In the genomic region with DNA sequence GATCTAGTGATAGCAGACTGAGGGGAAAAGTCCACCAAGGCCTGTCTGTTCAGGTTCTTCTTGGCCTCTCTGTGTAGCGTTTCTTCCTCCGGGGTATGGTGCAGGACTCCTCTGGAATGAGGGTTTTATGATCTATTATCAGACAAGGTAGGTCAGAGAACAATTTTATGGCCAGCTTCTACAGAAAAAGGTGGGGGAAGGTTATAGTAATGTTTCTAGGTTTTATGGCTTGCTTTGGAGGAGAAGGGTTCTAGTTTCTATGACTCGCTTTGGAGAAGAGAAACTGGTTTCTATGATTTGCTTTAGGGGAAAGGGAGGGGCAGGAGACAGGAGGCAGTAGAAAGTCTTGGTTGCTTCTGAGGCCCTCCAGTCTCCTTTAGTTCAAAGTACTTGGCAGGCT, we compare ENCODE assay signal across 12 cellular contexts.
DNase-seq lines count a peak whose midpoint lies in the region; ATAC-seq and TF ChIP-seq lines count a peak whose summit lies in the region.
"Had no signal": no experiment of that assay in that cellular context is flagged by ENCODE, and none has a peak within 500 bp of the region (broad histone marks: within the 10 kb centered on the region; RNA-seq: fewer than 3 reads in every experiment).

No MANE protein-coding gene starts in this region.

- no peak overlapping the region for H3K27ac ChIP-seq in neural progenitor cell
- H3K27ac ChIP-seq: C4-2B, lower lobe of right lung, SJSA1 had no signal

- ATAC-seq in GM18868 (IDR thresholded peaks at IDR 0.05; ENCODE audit: unreplicated experiment) = peak; percentile 85
- peak; percentile 83 for ATAC-seq in GM21528 (IDR thresholded peaks at IDR 0.05; ENCODE audit: low FRiP score, unreplicated experiment)
- ATAC-seq in HG03342 (IDR thresholded peaks at IDR 0.05; ENCODE audit: unreplicated experiment) = peak; percentile 85
- ATAC-seq: lower lobe of right lung had no signal

- H3K9ac ChIP-seq in neural progenitor cell = no peak overlapping the region

- H3F3A ChIP-seq in neural progenitor cell (ENCODE audit: low read depth) = peaks cover 2% of the 10 kb centered on the region

- no peak overlapping the region for H3K4me3 Mint-ChIP-seq in neural progenitor cell
- H3K4me3 Mint-ChIP-seq: activated naive CD8-positive, alpha-beta T cell treated with anti-CD3 and anti-CD28 coated beads, Interleukin-2, amount 10 ng/mL, durations not matched to agents 7 days and 5 days had no signal

- TF ChIP-seq CTCF in neural progenitor cell (IDR thresholded peaks at IDR 0.05) = no peak

- no peaks in the 10 kb centered on the region for H4K20me1 ChIP-seq in neural progenitor cell (ENCODE audit: low read depth)

- H3K4me1 ChIP-seq in neural progenitor cell = no peaks in the 10 kb centered on the region
- H3K4me1 ChIP-seq: lower lobe of right lung, SJSA1 had no signal

- no peaks in the 10 kb centered on the region for H3K79me2 ChIP-seq in neural progenitor cell (ENCODE audit: low read depth)

- H3K4me3 ChIP-seq in neural progenitor cell = no peak overlapping the region
- H3K4me3 ChIP-seq: lower lobe of right lung, SJSA1 had no signal

- no peaks in the 10 kb centered on the region for H3K36me3 ChIP-seq in neural progenitor cell
- H3K36me3 ChIP-seq: lower lobe of right lung, SJSA1 had no signal

- peaks cover 2% of the 10 kb centered on the region for H3K27me3 Mint-ChIP-seq in neural progenitor cell (ENCODE audit: insufficient read depth, low read depth)

- H3K9me3 Mint-ChIP-seq in neural progenitor cell = no peaks in the 10 kb centered on the region
- H3K9me3 Mint-ChIP-seq: activated naive CD8-positive, alpha-beta T cell treated with anti-CD3 and anti-CD28 coated beads, Interleukin-2, amount 10 ng/mL, durations not matched to agents 7 days and 5 days had no signal

- H3K4me2 ChIP-seq in neural progenitor cell = no peak overlapping the region

- DNase-seq in kidney tubule cell (ENCODE audit: low spot score) (peak; percentile 7), NCI-H146 (lab: John Stamatoyannopoulos, UW) (no peak), neural progenitor cell (ENCODE audit: low spot score) (no peak)
- no peak for DNase-seq in activated CD4-positive, CD25-positive, alpha-beta regulatory T cell treated with anti-CD3 and anti-CD28 coated beads, Interleukin-2, amount 50 U/mL, for 72 hours
- DNase-seq: activated naive CD8-positive, alpha-beta T cell treated with anti-CD3 and anti-CD28 coated beads, Interleukin-2, amount 10 ng/mL, durations not matched to agents 7 days and 5 days; lower lobe of right lung; substantia nigra had no signal

- H3K9me3 ChIP-seq in neural progenitor cell (ENCODE audit: low read depth) = no peaks in the 10 kb centered on the region
- H3K9me3 ChIP-seq: lower lobe of right lung, SJSA1 had no signal

- no peaks in the 10 kb centered on the region for H3K36me3 Mint-ChIP-seq in neural progenitor cell
- H3K36me3 Mint-ChIP-seq: activated naive CD8-positive, alpha-beta T cell treated with anti-CD3 and anti-CD28 coated beads, Interleukin-2, amount 10 ng/mL, durations not matched to agents 7 days and 5 days had no signal

- no peaks in the 10 kb centered on the region for H3K4me1 Mint-ChIP-seq in neural progenitor cell
- H3K4me1 Mint-ChIP-seq: activated naive CD8-positive, alpha-beta T cell treated with anti-CD3 and anti-CD28 coated beads, Interleukin-2, amount 10 ng/mL, durations not matched to agents 7 days and 5 days had no signal

- H3K27ac Mint-ChIP-seq in neural progenitor cell = no peak overlapping the region
- H3K27ac Mint-ChIP-seq: activated naive CD8-positive, alpha-beta T cell treated with anti-CD3 and anti-CD28 coated beads, Interleukin-2, amount 10 ng/mL, durations not matched to agents 7 days and 5 days had no signal

- H3K27me3 ChIP-seq in neural progenitor cell = no peaks in the 10 kb centered on the region
- H3K27me3 ChIP-seq: SJSA1 had no signal

- H2AFZ ChIP-seq in neural progenitor cell (replicated peaks) = no peak overlapping the region
